Comparison of ENCODE assay signal across 23 cellular contexts in the genomic region with DNA sequence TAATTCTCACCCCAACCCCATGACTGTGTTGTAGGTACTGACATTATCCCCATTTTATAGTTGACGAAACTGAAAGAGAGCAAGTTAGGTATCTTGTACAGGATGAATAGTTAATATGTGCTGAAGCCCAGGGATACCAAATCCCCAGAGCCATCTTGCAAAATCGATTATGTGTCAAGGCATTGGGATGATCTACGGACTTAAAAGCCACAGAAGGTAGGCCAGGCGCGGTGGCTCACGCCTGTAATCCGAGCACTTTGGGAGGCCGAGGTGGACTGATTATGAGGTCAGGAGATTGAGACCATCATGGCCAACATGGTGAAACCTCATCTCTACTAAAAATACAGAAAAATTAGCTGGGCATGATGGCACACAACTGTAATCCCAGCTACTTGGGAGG.
"Had no signal": no experiment of that assay in that cellular context is flagged by ENCODE, and none has a peak within 500 bp of the region (broad histone marks: within the 10 kb centered on the region; RNA-seq: fewer than 3 reads in every experiment).

No MANE protein-coding gene starts in this region.

- ATAC-seq: foreskin keratinocyte; gastrocnemius medialis; heart right ventricle; left cardiac atrium; left lung; left ventricle myocardium superior; lower lobe of right lung; mucosa of descending colon; naive thymus-derived CD8-positive, alpha-beta T cell had no signal

- H3K27ac ChIP-seq: coronary artery, esophagus muscularis mucosa, foreskin keratinocyte, gastrocnemius medialis, heart right ventricle, left lung, lower lobe of right lung had no signal

- H3K4me3 ChIP-seq: coronary artery, dorsolateral prefrontal cortex, esophagus muscularis mucosa, gastrocnemius medialis, heart right ventricle, left lung, lower lobe of right lung, mucosa of descending colon had no signal

- H3K9me3 ChIP-seq: esophagus muscularis mucosa, gastrocnemius medialis, heart right ventricle, left lung, lower lobe of right lung, mucosa of descending colon had no signal

- H3K27me3 ChIP-seq: dorsolateral prefrontal cortex, esophagus muscularis mucosa, foreskin keratinocyte, gastrocnemius medialis, heart right ventricle, left lung had no signal

- H3K4me1 ChIP-seq: esophagus muscularis mucosa, foreskin keratinocyte, left lung, lower lobe of right lung had no signal

- FAIRE-seq: endothelial cell of umbilical vein, islet of Langerhans, keratinocyte had no signal

- DNase-seq: dermis blood vessel endothelial cell; dorsolateral prefrontal cortex; effector CD4-positive, alpha-beta T cell; effector memory CD4-positive, alpha-beta T cell; foreskin keratinocyte; gastrocnemius medialis; glutamatergic neuron; head of caudate nucleus; heart right ventricle; hippocampal formation; left cardiac atrium; left lung; left ventricle myocardium superior; lower lobe of right lung; mesenchymal stem cell; mucosa of descending colon; naive B cell; naive thymus-derived CD8-positive, alpha-beta T cell had no signal

- H3K36me3 ChIP-seq: esophagus muscularis mucosa, gastrocnemius medialis, heart right ventricle, left lung, lower lobe of right lung had no signal
